ENCODE assay signal across 12 cellular contexts in the genomic region with DNA sequence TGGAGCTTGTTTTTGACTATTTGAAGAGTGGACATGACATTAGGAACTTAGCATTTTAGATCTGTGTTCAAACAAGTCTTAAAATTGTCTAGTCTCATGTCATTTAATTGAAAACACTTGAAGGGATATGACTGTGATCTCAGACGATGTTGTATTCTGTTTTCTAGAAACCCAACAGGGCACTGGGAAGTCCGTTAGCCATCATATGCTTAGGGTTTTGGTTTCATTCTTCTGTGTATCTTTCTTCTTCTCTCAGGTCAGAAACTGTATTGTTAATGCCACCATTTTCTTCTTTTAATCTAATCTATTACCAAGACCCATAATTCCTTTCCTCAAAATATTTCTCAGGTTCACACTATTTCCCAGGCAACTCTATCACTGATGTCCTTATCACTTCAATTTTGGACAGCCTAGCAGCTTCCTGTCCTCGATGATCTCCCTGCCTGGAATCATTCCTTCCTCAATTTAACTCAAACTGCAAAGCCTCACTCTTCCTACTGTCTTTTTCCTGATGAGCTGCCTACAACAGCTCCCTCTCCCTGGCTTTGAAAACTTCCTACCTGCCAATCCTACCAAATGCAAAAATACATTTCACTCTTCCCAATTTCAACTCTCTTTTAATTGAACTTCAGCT.
DNase-seq lines count a peak whose midpoint lies in the region; ATAC-seq and TF ChIP-seq lines count a peak whose summit lies in the region.
"Had no signal": no experiment of that assay in that cellular context is flagged by ENCODE, and none has a peak within 500 bp of the region (broad histone marks: within the 10 kb centered on the region; RNA-seq: fewer than 3 reads in every experiment).

No MANE protein-coding gene starts in this region.

- no peak for DNase-seq in neural progenitor cell (ENCODE audit: low spot score)
- DNase-seq in foreskin melanocyte: no peak
- DNase-seq: activated CD4-positive, alpha-beta T cell treated with anti-CD3 and anti-CD28 coated beads, Interleukin-2, amount 10 ng/mL, durations not matched to agents 24 days and 14 days; CD8-positive, alpha-beta T cell; effector memory CD8-positive, alpha-beta T cell; sigmoid colon had no signal

- no peaks in the 10 kb centered on the region for H3K79me2 ChIP-seq in neural progenitor cell (ENCODE audit: low read depth)

- no peaks in the 10 kb centered on the region for H3K9me3 Mint-ChIP-seq in neural progenitor cell
- H3K9me3 Mint-ChIP-seq: activated CD4-positive, alpha-beta T cell treated with anti-CD3 and anti-CD28 coated beads, Interleukin-2, amount 10 ng/mL, durations not matched to agents 24 days and 14 days; activated T-helper 17 cell treated with anti-CD3 and anti-CD28 coated beads, Interleukin-2, amount 50 U/mL, for 72 hours; CD8-positive, alpha-beta T cell had no signal

- peaks cover 3% of the 10 kb centered on the region for H3K27me3 Mint-ChIP-seq in neural progenitor cell (ENCODE audit: insufficient read depth, low read depth)
- H3K27me3 Mint-ChIP-seq: effector memory CD8-positive, alpha-beta T cell had no signal

- no peak overlapping the region for H3K9ac ChIP-seq in neural progenitor cell

- peak overlapping the region; percentile 71 for H2AFZ ChIP-seq in neural progenitor cell (replicated peaks)

- no peaks in the 10 kb centered on the region for H3K9me3 ChIP-seq in neural progenitor cell (ENCODE audit: low read depth)
- H3K9me3 ChIP-seq: sigmoid colon had no signal

- no peaks in the 10 kb centered on the region for H3K36me3 Mint-ChIP-seq in neural progenitor cell
- H3K36me3 Mint-ChIP-seq: CD8-positive, alpha-beta T cell had no signal

- peaks cover 4% of the 10 kb centered on the region for H3K4me1 ChIP-seq in neural progenitor cell
- H3K4me1 ChIP-seq: sigmoid colon had no signal

- H3F3A ChIP-seq in neural progenitor cell (ENCODE audit: low read depth): no peaks in the 10 kb centered on the region

- TF ChIP-seq CTCF in neural progenitor cell (IDR thresholded peaks at IDR 0.05): no peak

- no peaks in the 10 kb centered on the region for H3K36me3 ChIP-seq in neural progenitor cell

- no peak overlapping the region for H3K4me3 ChIP-seq in neural progenitor cell
- H3K4me3 ChIP-seq: sigmoid colon had no signal

- ATAC-seq in GM18870 (IDR thresholded peaks at IDR 0.05; ENCODE audit: unreplicated experiment) (peak; percentile 69), GM21723 (IDR thresholded peaks at IDR 0.05; ENCODE audit: unreplicated experiment) (peak; percentile 49), HG03432 (IDR thresholded peaks at IDR 0.05; ENCODE audit: unreplicated experiment) (peak; percentile 72), HG03095 (IDR thresholded peaks at IDR 0.05; ENCODE audit: unreplicated experiment) (no peak), GM18519 (IDR thresholded peaks at IDR 0.05; ENCODE audit: low FRiP score, unreplicated experiment) (no peak)
- ATAC-seq: activated T-helper 17 cell treated with anti-CD3 and anti-CD28 coated beads, Interleukin-2, amount 50 U/mL, for 72 hours; CD8-positive, alpha-beta T cell; effector memory CD8-positive, alpha-beta T cell had no signal

- H3K27ac Mint-ChIP-seq in neural progenitor cell: no peak overlapping the region
- H3K27ac Mint-ChIP-seq: activated CD4-positive, alpha-beta T cell treated with anti-CD3 and anti-CD28 coated beads, Interleukin-2, amount 10 ng/mL, durations not matched to agents 24 days and 14 days; activated T-helper 17 cell treated with anti-CD3 and anti-CD28 coated beads, Interleukin-2, amount 50 U/mL, for 72 hours; CD8-positive, alpha-beta T cell; effector memory CD8-positive, alpha-beta T cell had no signal

- H4K20me1 ChIP-seq in neural progenitor cell (ENCODE audit: low read depth): no peaks in the 10 kb centered on the region

- no peaks in the 10 kb centered on the region for H3K27me3 ChIP-seq in neural progenitor cell
- H3K27me3 ChIP-seq: sigmoid colon had no signal

- H3K27ac ChIP-seq in neural progenitor cell: no peak overlapping the region
- H3K27ac ChIP-seq: sigmoid colon had no signal

- no peaks in the 10 kb centered on the region for H3K4me1 Mint-ChIP-seq in neural progenitor cell
- H3K4me1 Mint-ChIP-seq: activated CD4-positive, alpha-beta T cell treated with anti-CD3 and anti-CD28 coated beads, Interleukin-2, amount 10 ng/mL, durations not matched to agents 24 days and 14 days; activated T-helper 17 cell treated with anti-CD3 and anti-CD28 coated beads, Interleukin-2, amount 50 U/mL, for 72 hours had no signal

- no peak overlapping the region for H3K4me2 ChIP-seq in neural progenitor cell

- H3K4me3 Mint-ChIP-seq in neural progenitor cell: no peak overlapping the region
- H3K4me3 Mint-ChIP-seq: activated CD4-positive, alpha-beta T cell treated with anti-CD3 and anti-CD28 coated beads, Interleukin-2, amount 10 ng/mL, durations not matched to agents 24 days and 14 days; activated T-helper 17 cell treated with anti-CD3 and anti-CD28 coated beads, Interleukin-2, amount 50 U/mL, for 72 hours; CD8-positive, alpha-beta T cell; effector memory CD8-positive, alpha-beta T cell had no signal

Comparison
In these comparisons a context has a peak if more than half of its experiments do, and no peak if none do; other contexts are left out.
1. ATAC-seq: peak in GM18870 (single experiment), GM21723 (single experiment) and HG03432 (single experiment); none in HG03095 (single experiment) and GM18519 (single experiment).